23 cellular contexts compared by ENCODE assay signal in the genomic region with DNA sequence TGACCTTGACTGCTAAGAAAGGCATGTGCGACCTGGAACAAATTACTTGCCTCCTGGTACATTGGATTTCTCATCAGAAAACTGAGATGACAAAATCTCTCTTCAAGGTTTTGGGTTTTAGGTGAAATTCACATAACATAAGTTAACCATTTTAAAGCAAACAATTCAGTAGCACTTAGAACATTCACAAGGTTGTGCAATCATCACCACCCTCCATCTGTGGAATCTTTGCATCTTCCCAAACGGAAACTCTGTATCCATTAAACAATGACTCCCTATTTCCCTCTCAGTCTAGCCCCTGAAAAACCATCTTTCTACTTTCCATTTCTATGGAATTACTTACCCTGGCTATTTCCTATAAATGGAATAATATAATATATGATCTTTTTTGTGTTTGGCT.
"Had no signal": no experiment of that assay in that cellular context is flagged by ENCODE, and none has a peak within 500 bp of the region (broad histone marks: within the 10 kb centered on the region; RNA-seq: fewer than 3 reads in every experiment).

No MANE protein-coding gene starts in this region.

- ATAC-seq: foreskin keratinocyte; gastroesophageal sphincter; heart left ventricle; left cardiac atrium; left lung; left ventricle myocardium superior; lower lobe of right lung; naive thymus-derived CD4-positive, alpha-beta T cell had no signal

- H3K27me3 ChIP-seq: dorsolateral prefrontal cortex, esophagus muscularis mucosa, foreskin keratinocyte, gastroesophageal sphincter, hepatocyte, left lung had no signal

- H3K4me3 ChIP-seq: coronary artery, dorsolateral prefrontal cortex, esophagus muscularis mucosa, gastroesophageal sphincter, heart left ventricle, hepatocyte, left lung, lower lobe of right lung had no signal

- H3K27ac ChIP-seq: coronary artery, dorsolateral prefrontal cortex, esophagus muscularis mucosa, foreskin keratinocyte, gastroesophageal sphincter, heart left ventricle, hepatocyte, left lung, lower lobe of right lung had no signal

- H3K36me3 ChIP-seq: esophagus muscularis mucosa, gastroesophageal sphincter, heart left ventricle, left lung, lower lobe of right lung had no signal

- H3K79me2 ChIP-seq: hepatocyte had no signal

- FAIRE-seq: colon, endothelial cell of umbilical vein, frontal cortex had no signal

- H2AFZ ChIP-seq: hepatocyte had no signal

- DNase-seq: dermis blood vessel endothelial cell; dorsolateral prefrontal cortex; effector CD4-positive, alpha-beta T cell; effector memory CD4-positive, alpha-beta T cell; foreskin keratinocyte; heart left ventricle; hypothalamus; immature natural killer cell; left cardiac atrium; left lung; left ventricle myocardium superior; lower lobe of right lung; mammary epithelial cell; mesendoderm; midbrain; naive thymus-derived CD4-positive, alpha-beta T cell had no signal

- H3K4me1 ChIP-seq: esophagus muscularis mucosa, foreskin keratinocyte, gastroesophageal sphincter, heart left ventricle, left lung, lower lobe of right lung had no signal

- H3K4me2 ChIP-seq: hepatocyte had no signal
